8 cellular contexts compared by ENCODE assay signal in the genomic region with DNA sequence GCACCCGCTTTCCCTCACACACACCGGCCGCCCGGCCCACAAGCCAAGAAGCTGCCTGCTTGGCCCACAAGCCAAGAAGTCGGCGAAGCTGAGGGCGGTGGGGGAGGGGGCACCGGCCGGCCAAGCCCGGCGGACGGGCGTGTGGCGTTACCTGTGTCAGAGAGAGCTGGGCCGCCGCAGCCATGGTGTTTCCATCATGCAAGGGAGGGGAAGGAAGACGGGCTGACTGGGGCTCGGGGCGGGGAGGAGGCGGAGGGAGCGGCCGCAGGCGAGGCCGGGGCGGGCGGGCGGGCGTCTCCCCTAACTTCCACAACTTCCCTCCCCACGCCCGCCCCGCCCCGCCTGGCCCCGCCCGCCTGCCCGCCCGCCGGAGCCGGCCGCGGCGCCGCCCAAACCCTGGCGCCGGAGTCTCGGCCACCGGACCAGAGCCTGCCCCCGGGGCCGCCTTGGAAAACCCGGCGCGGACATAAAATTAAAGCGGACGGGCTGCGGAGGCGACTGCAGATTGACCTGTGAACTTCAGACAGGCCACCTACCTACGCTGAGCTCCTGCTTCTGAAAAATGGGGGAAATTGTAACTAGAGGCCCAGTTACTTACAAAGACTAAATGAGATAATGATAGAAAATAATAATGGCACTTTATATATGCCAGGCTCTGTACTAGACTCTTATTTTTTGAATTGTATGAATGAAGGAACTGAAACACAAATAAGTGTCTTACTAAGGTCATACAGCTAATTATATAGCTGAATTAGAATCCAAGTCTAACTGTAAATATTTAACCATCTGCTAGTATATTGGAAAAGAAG. TPM values are rescaled to one million over a fixed set of nuclear protein-coding genes. Genes with fewer than 3 reads are reported as not detected.
A peak's percentile ranks its signal among the peaks of the same experiment; 100 is the strongest.
DNase-seq lines count a peak whose midpoint lies in the region; ATAC-seq and TF ChIP-seq lines count a peak whose summit lies in the region.

Gene EPS15 (minus strand): TSS at position 219 of the 809 bp plus-strand sequence. CDS start 35 bp downstream, at position 184.

- no peaks in the 10 kb centered on the region for H3K27me3 Mint-ChIP-seq in T-helper 2 cell treated with Interferon-gamma antibody and Interleukin-4, amounts not matched to agents 5 μg/mL and 100 μg/mL, for 36 hours (ENCODE audit: low read depth)

- peaks cover 50% of the 10 kb centered on the region for H3K4me1 Mint-ChIP-seq in T-helper 2 cell treated with Interferon-gamma antibody and Interleukin-4, amounts not matched to agents 5 μg/mL and 100 μg/mL, for 36 hours (ENCODE audit: low read depth)

- DNase-seq in GM12865 (ENCODE audit: low read depth) = peak; percentile 94
- peak; percentile 34 for DNase-seq in NCI-H146 treated with DMSO at 0.1 percent for 48 hours (lab: John Stamatoyannopoulos, UW; ENCODE audit: unreplicated experiment)
- peak; percentile 83 for DNase-seq in T-helper 2 cell treated with Interferon-gamma antibody and Interleukin-4, amounts not matched to agents 5 μg/mL and 100 μg/mL, for 36 hours (ENCODE audit: low spot score)
- peak in 53 of 58 donors; percentile 15 to 87 (median 72) for DNase-seq in anterior cingulate cortex (lab: John Stamatoyannopoulos, UW)
- DNase-seq in left ventricle myocardium superior = peak; percentile 91
- peak; percentile 90 to 94 for DNase-seq in psoas muscle
- peak; percentile 93 for DNase-seq in ureter (ENCODE audit: low spot score)

- intact Hi-C loops in left ventricle myocardium superior (cut with micrococcal nuclease) = no loop called here
- intact Hi-C loops in psoas muscle (cut with DNase I) = loop anchor here (5.0 kb wide), 2 partner anchors 93 to 98 kb away; partner anchors contain the start of gene OSBPL9 (in 1 of the 2)

- peaks cover 36% of the 10 kb centered on the region for H3K4me1 ChIP-seq in psoas muscle

- H3K9me3 ChIP-seq in psoas muscle = no peaks in the 10 kb centered on the region

- peak within 1 kb of the TSS; percentile 88 for H3K4me3 Mint-ChIP-seq in T-helper 2 cell treated with Interferon-gamma antibody and Interleukin-4, amounts not matched to agents 5 μg/mL and 100 μg/mL, for 36 hours

- H3K27ac ChIP-seq in psoas muscle = peak within 1 kb of the TSS; percentile 96

- TF ChIP-seq CTCF in GM12865 (IDR thresholded peaks at IDR 0.05; ENCODE audit: insufficient read depth, low read depth, low read length, missing control alignments) = no peak
- no peak for TF ChIP-seq CTCF in psoas muscle (IDR thresholded peaks at IDR 0.05)

- ATAC-seq in HG02610 (IDR thresholded peaks at IDR 0.05; ENCODE audit: unreplicated experiment) = peak; percentile 70
- peak; percentile 85 for ATAC-seq in left ventricle myocardium superior
- ATAC-seq in psoas muscle = peak; percentile 77 to 84 (median 80)

- H3K36me3 Mint-ChIP-seq in T-helper 2 cell treated with Interferon-gamma antibody and Interleukin-4, amounts not matched to agents 5 μg/mL and 100 μg/mL, for 36 hours (ENCODE audit: low read depth) = peaks cover 4% of the 10 kb centered on the region

- H3K27me3 ChIP-seq in psoas muscle (ENCODE audit: insufficient read depth in 3 of 3, low read length in 2 of 3) = no peaks in the 10 kb centered on the region

- H3K4me3 ChIP-seq in GM12865 (ENCODE audit: low read depth, low read length) (peak within 1 kb of the TSS; percentile 84), psoas muscle (peak within 1 kb of the TSS; percentile 83)

- no peaks in the 10 kb centered on the region for H3K36me3 ChIP-seq in psoas muscle (ENCODE audit: insufficient read depth in 1 of 2, low read depth in 1 of 2)

- no peaks in the 10 kb centered on the region for H3K9me3 Mint-ChIP-seq in T-helper 2 cell treated with Interferon-gamma antibody and Interleukin-4, amounts not matched to agents 5 μg/mL and 100 μg/mL, for 36 hours

- H3K27ac Mint-ChIP-seq in T-helper 2 cell treated with Interferon-gamma antibody and Interleukin-4, amounts not matched to agents 5 μg/mL and 100 μg/mL, for 36 hours = peak within 1 kb of the TSS; percentile 91

- WGBS in psoas muscle, 3 donors = 1 to 3% (median 3%) methylated on average over 23 to 56 of the region's 56 CpGs

RNA-seq across cellular contexts. Expression of gene EPS15, which starts in this region (rescaled TPM):
- 71.6 TPM for total RNA-seq in left ventricle myocardium superior
- total RNA-seq in psoas muscle = 10 to 100 TPM; 42.6 to 71.9 (median 54.1) TPM
- polyA plus RNA-seq in psoas muscle = 10 to 100 TPM in 2 of 3 donors, 1 to 10 TPM in 1; 9.8 to 46.1 (median 21.7) TPM
- 86.2 TPM for total RNA-seq in ureter

Comparison
In these comparisons a context has a peak if more than half of its experiments do, and no peak if none do; other contexts are left out.
1. Peak in every context shown above with its lines: DNase-seq, ATAC-seq, H3K4me3 ChIP-seq and H3K27ac ChIP-seq.
2. DNase-seq: peak in every context shown above with its lines; median percentile 94 in GM12865; 93 in ureter; 92 in psoas muscle; 91 in left ventricle myocardium superior; 83 in T-helper 2 cell treated with Interferon-gamma antibody and Interleukin-4, amounts not matched to agents 5 μg/mL and 100 μg/mL, for 36 hours; 72 in anterior cingulate cortex; 34 in NCI-H146 treated with DMSO at 0.1 percent for 48 hours.